In genomic region chr13:37869756-37870488, GRCh38 we compare ENCODE assay signal across 8 cellular contexts. TPM values are rescaled to one million over a fixed set of nuclear protein-coding genes. Genes with fewer than 3 reads are reported as not detected.
DNase-seq lines count a peak whose midpoint lies in the region; ATAC-seq, FAIRE-seq and TF ChIP-seq lines count a peak whose summit lies in the region.

Gene TRPC4 (minus strand): TSS chr13:37869772. CDS start chr13:37783333, 86,439 bp downstream.

- peak; percentile 10 for DNase-seq in GM10248 (ENCODE audit: extremely low spot score)
- peak; percentile 26 for DNase-seq in NCI-H187 treated with DMSO at 0.1 percent for 48 hours (lab: John Stamatoyannopoulos, UW)
- peak; percentile 79 for DNase-seq in brain microvascular endothelial cell
- peak; percentile 55 for DNase-seq in iPS-NIHi11 (ENCODE audit: low spot score)
- DNase-seq in small intestine, result peak; percentile 74
- DNase-seq in activated effector memory CD4-positive, alpha-beta T cell treated with anti-CD3 and anti-CD28 coated beads, Interleukin-2, amount 50 U/mL, for 16 hours, result no peak

- no peak for FAIRE-seq in small intestine (lab: Jason Lieb, UNC)

- POLR2A ChIA-PET in GM10248 (lab: Yijun Ruan, JAX), result no interaction called here

- no peaks in the 10 kb centered on the region for H3K9me3 ChIP-seq in small intestine (ENCODE audit: control insufficient read depth, low read depth)

- CTCF ChIA-PET in GM10248 (lab: Yijun Ruan, JAX), result interaction anchor here (1.0 to 1.3 kb wide), 3 partner anchors 16 to 713 kb away, joined by 3 read pairs; no protein-coding TSS in a partner anchor

- H3K36me3 ChIP-seq in brain microvascular endothelial cell (replicated peaks) (no peaks in the 10 kb centered on the region), small intestine (ENCODE audit: control insufficient read depth in 2 of 2, insufficient read depth in 2 of 2, low read length in 2 of 2) (no peaks in the 10 kb centered on the region)

- WGBS in small intestine, 3 donors, result 1 to 6% (median 5%) methylated on average over 37 to 43 of the region's 43 CpGs

- ATAC-seq in HG02610 (IDR thresholded peaks at IDR 0.05; ENCODE audit: unreplicated experiment), result no peak
- no peak for ATAC-seq in GM18870 (IDR thresholded peaks at IDR 0.05; ENCODE audit: unreplicated experiment)

- H3K27ac ChIP-seq in brain microvascular endothelial cell (peak within 1 kb of the TSS; percentile 85), small intestine (ENCODE audit: low read depth in 1 of 2, low read length in 1 of 2) (no peak within 1 kb of the TSS)

- in situ Hi-C loops in brain microvascular endothelial cell (cut with HindIII; ENCODE audit: low pct_ligation_motif_present, low sequenced_read_pairs), result no loop called here

- H3K4me1 ChIP-seq in small intestine (ENCODE audit: control insufficient read depth in 2 of 2, insufficient read depth in 1 of 2, low read depth in 1 of 2, low read length in 1 of 2), result no peaks in the 10 kb centered on the region

- H3K27me3 ChIP-seq in brain microvascular endothelial cell (replicated peaks), result no peaks in the 10 kb centered on the region
- peaks cover 3 to 11% of the 10 kb centered on the region in 2 donors for H3K27me3 ChIP-seq in small intestine (ENCODE audit: control insufficient read depth in 2 of 2, insufficient read depth in 2 of 2, low read length in 2 of 2)

- H3K4me3 ChIP-seq in brain microvascular endothelial cell (ENCODE audit: low read depth, low read length) (peak within 1 kb of the TSS; percentile 77), small intestine (ENCODE audit: low read depth in 1 of 2, low read length in 2 of 2) (peak within 1 kb of the TSS in 1 of 2 donors; percentile 46)

- TF ChIP-seq CTCF in GM10248 (IDR thresholded peaks at IDR 0.05; ENCODE audit: control extremely low read depth, extremely low read depth, low read depth, missing control alignments), result no peak
- peak; percentile 82 for TF ChIP-seq CTCF in brain microvascular endothelial cell (IDR thresholded peaks at IDR 0.05; ENCODE audit: low read depth, low read length, missing control alignments)

RNA-seq across cellular contexts. Expression of gene TRPC4, which starts in this region (rescaled TPM):
- under 1 TPM in 2 of 3 donors, not detected in 1; 0.18 to 0.27 TPM for polyA plus RNA-seq in small intestine

Comparison
In these comparisons a context has a peak if more than half of its experiments do, and no peak if none do; other contexts are left out.
1. Peak in DNase-seq in small intestine; RNA of the gene not detected or under 1 TPM.